ENCODE assay signal across 8 cellular contexts in the genomic region with DNA sequence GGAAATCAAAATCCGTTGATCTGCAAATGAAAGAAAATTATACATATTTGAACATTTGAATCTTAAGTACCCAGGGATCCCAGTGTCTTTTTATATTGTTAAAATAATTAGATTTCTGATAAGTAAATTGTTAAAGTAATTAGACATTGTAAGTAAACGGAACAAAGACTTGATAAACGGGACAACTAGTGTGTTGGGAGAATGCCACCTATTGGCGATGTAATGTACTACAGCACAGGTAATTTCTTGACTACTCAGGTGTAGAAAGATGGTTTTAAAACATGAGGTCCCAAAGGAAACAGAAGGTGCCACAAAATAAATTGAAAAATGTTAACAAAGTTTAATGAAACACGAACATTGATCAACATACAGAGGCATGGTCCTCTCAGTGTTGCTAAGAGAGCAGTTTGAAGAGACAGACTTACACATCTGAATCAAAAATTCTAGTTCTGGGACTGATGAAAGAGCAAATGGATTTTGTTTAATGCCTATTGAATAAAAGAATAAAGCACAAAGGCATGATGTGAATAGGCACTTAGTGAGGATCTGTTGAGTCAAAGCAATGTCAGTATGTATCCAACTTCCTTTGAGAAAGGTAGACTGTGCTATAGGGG.
DNase-seq lines count a peak whose midpoint lies in the region; ATAC-seq and TF ChIP-seq lines count a peak whose summit lies in the region.

No MANE protein-coding gene starts in this region.

- H2AFZ ChIP-seq in MM.1S (ENCODE audit: low read length) = no peak overlapping the region

- peak; percentile 86 for TF ChIP-seq CTCF in BE2C (IDR thresholded peaks at IDR 0.05; ENCODE audit: low read depth, low read length)
- TF ChIP-seq CTCF in GM12873 (IDR thresholded peaks at IDR 0.05; ENCODE audit: insufficient read depth, low read depth, low read length, missing control alignments) = peak; percentile 77
- TF ChIP-seq CTCF in MM.1S (IDR thresholded peaks at IDR 0.05; ENCODE audit: low read length) = peak; percentile 74
- TF ChIP-seq CTCF in gastrocnemius medialis (IDR thresholded peaks at IDR 0.05 in 4 of 5, conservative IDR thresholded peaks at IDR 0.05 in 1 of 5) = peak; percentile 48 to 73 (median 61)

- H3K9ac ChIP-seq in MM.1S (ENCODE audit: low read length) = no peak overlapping the region

- H3K4me2 ChIP-seq in MM.1S (ENCODE audit: low read depth, low read length) = no peak overlapping the region

- no peaks in the 10 kb centered on the region for H3K79me2 ChIP-seq in MM.1S (ENCODE audit: low read length)

- intact Hi-C loops in gastrocnemius medialis (cut with DNase I; ENCODE audit: low total_unique reads) = loop anchor here (5.0 to 10.0 kb wide), 3 partner anchors 91 to 601 kb away; no protein-coding TSS in a partner anchor

- no peak for ATAC-seq in gastrocnemius medialis
- no peak for ATAC-seq in HG03469 (IDR thresholded peaks at IDR 0.05; ENCODE audit: unreplicated experiment)

- H3K4me3 ChIP-seq in BE2C (ENCODE audit: low read depth, low read length) (peak overlapping the region; percentile 27; the same call in 1 of the 2 replicates), MM.1S (ENCODE audit: low read length) (no peak overlapping the region), gastrocnemius medialis (no peak overlapping the region)

- no peaks in the 10 kb centered on the region for H3F3A ChIP-seq in MM.1S (ENCODE audit: insufficient read depth, low read length)

- peak; percentile 26 for DNase-seq in BE2C
- peak; percentile 65 for DNase-seq in MM.1S
- peak; percentile 59 for DNase-seq in SW480 (ENCODE audit: low spot score)
- peak; percentile 65 for DNase-seq in germinal center (ENCODE audit: low spot score)
- DNase-seq in gastrocnemius medialis = no peak
- DNase-seq in islet precursor cell = no peak

- H3K9me3 ChIP-seq in BE2C (no peaks in the 10 kb centered on the region), MM.1S (replicated peaks; ENCODE audit: insufficient read depth, low read length) (no peaks in the 10 kb centered on the region), gastrocnemius medialis (no peaks in the 10 kb centered on the region)

- H3K36me3 ChIP-seq in BE2C (no peaks in the 10 kb centered on the region), MM.1S (replicated peaks; ENCODE audit: insufficient read depth, low read length) (no peaks in the 10 kb centered on the region), gastrocnemius medialis (no peaks in the 10 kb centered on the region)

- in situ Hi-C loops in gastrocnemius medialis (cut with MboI; ENCODE audit: low sequenced_read_pairs in 4 of 4) = loop anchor here in 3 of 4 donors (10.0 kb wide), 3 partner anchors 98 to 598 kb away; no protein-coding TSS in a partner anchor

- no peaks in the 10 kb centered on the region for H4K20me1 ChIP-seq in MM.1S (ENCODE audit: insufficient read depth, low read length)

- TF ChIP-seq POLR2A in gastrocnemius medialis (IDR thresholded peaks at IDR 0.05) = no peak

- H3K27me3 ChIP-seq in BE2C = peaks cover 5% of the 10 kb centered on the region
- no peaks in the 10 kb centered on the region for H3K27me3 ChIP-seq in MM.1S (replicated peaks; ENCODE audit: insufficient read depth, low read length)
- no peaks in the 10 kb centered on the region for H3K27me3 ChIP-seq in gastrocnemius medialis

- H3K4me1 ChIP-seq in BE2C (no peaks in the 10 kb centered on the region), MM.1S (ENCODE audit: low read length) (no peaks in the 10 kb centered on the region), gastrocnemius medialis (no peaks in the 10 kb centered on the region)

- H3K27ac ChIP-seq in MM.1S (ENCODE audit: low read length) (no peak overlapping the region), gastrocnemius medialis (no peak overlapping the region)

- no peaks in the 10 kb centered on the region for H3K9me2 ChIP-seq in MM.1S (replicated peaks; ENCODE audit: insufficient read depth, low read length)

Comparison
In these comparisons a context has a peak if more than half of its experiments do, and no peak if none do; other contexts are left out.
1. DNase-seq: peak in BE2C (single experiment), MM.1S (single experiment), SW480 (single experiment) and germinal center (single experiment); none in gastrocnemius medialis (0 of 2) and islet precursor cell (single experiment).
2. Peak in every context shown above with its lines, with median percentiles within 50 percentile points of each other: CTCF ChIP-seq.